In the genomic region with DNA sequence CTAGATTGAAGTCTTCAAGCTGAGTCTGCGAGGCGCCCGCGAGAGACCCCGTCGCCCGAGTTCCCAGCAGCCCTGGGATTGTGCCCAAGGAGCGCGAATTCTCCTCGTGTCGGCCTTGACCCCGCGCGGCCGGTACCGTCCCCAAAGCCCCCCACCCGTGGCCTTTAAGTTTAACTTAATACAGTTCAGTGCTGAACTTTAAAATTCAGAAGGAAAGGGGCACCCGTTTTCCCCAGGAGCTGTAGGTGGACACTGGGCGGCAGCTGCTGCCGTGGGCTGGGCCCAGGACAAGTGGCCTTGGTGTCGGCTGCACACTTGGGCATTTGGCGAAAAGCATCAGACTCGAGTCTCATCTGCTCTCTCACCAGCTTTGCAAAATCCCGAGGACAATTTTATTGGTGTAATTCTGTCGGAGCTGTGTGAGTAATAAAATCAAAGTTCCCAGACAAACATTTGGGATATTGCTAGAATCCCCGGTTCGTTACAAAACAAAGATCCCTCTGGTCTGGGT, we compare ENCODE assay signal across 26 cellular contexts. TPM values are rescaled to one million over a fixed set of nuclear protein-coding genes. Genes with fewer than 3 reads are reported as not detected.
DNase-seq lines count a peak whose midpoint lies in the region; ATAC-seq and TF ChIP-seq lines count a peak whose summit lies in the region.
"Had no signal": no experiment of that assay in that cellular context is flagged by ENCODE, and none has a peak within 500 bp of the region (broad histone marks: within the 10 kb centered on the region; RNA-seq: fewer than 3 reads in every experiment).

No MANE protein-coding gene starts in this region.

- H3K9me3 ChIP-seq in esophagus muscularis mucosa (no peaks in the 10 kb centered on the region), mucosa of rectum (ENCODE audit: control insufficient read depth in 2 of 2, low read length in 2 of 2) (no peaks in the 10 kb centered on the region), thyroid gland (no peaks in the 10 kb centered on the region)
- H3K9me3 ChIP-seq: body of pancreas, upper lobe of right lung had no signal

- DNase-seq in activated gamma-delta T cell (lab: John Stamatoyannopoulos, UW) (peak; percentile 4), activated gamma-delta T cell treated with Interleukin-2 at 50 U/mL for 16 hours (no peak), esophagus muscularis mucosa (ENCODE audit: extremely low spot score) (peak; percentile 70), thyroid gland (peak in 1 of 2 donors; percentile 28), Kasumi-1 (lab: John Stamatoyannopoulos, UW) (no peak), hippocampal formation (lab: John Stamatoyannopoulos, UW) (no peak)
- DNase-seq: 8988T; activated CD4-positive, CD25-positive, alpha-beta regulatory T cell; activated CD8-positive, alpha-beta T cell treated with anti-CD3 and anti-CD28 coated beads for 36 hours; body of pancreas; CD4-positive, alpha-beta T cell; effector memory CD4-positive, alpha-beta T cell; KBM-7; NCI-H1436 treated with DMSO at 0.1 percent for 48 hours; NCI-H510A treated with DMSO at 0.1 percent for 48 hours; SHP77; stimulated activated CD4-positive, alpha-beta T cell treated with anti-CD3 and anti-CD28 coated beads, Interleukin-15, amount 100 ng/mL, for 24 hours; stimulated activated naive CD8-positive, alpha-beta T cell treated with anti-CD3 and anti-CD28 coated beads, Interleukin-15, amount 100 ng/mL, for 72 hours; SW 1271; T1000 had no signal

- no peak for ATAC-seq in GM18519 (IDR thresholded peaks at IDR 0.05; ENCODE audit: low FRiP score, unreplicated experiment)
- ATAC-seq: activated CD8-positive, alpha-beta T cell treated with anti-CD3 and anti-CD28 coated beads for 36 hours; body of pancreas; sciatic nerve had no signal

- TF ChIP-seq CTCF in esophagus muscularis mucosa (IDR thresholded peaks at IDR 0.05) (no peak), thyroid gland (IDR thresholded peaks at IDR 0.05) (no peak)

- TF ChIP-seq POLR2A in esophagus muscularis mucosa (IDR thresholded peaks at IDR 0.05; ENCODE audit: low read depth) (no peak), thyroid gland (IDR thresholded peaks at IDR 0.05) (no peak)

- H3K36me3 ChIP-seq in esophagus muscularis mucosa (no peaks in the 10 kb centered on the region), mucosa of rectum (ENCODE audit: control insufficient read depth in 2 of 2, insufficient read depth in 2 of 2, low read length in 2 of 2) (no peaks in the 10 kb centered on the region), thyroid gland (no peaks in the 10 kb centered on the region)
- H3K36me3 ChIP-seq: upper lobe of right lung had no signal

- intact Hi-C loops in esophagus muscularis mucosa (cut with DNase I): no loop called here
- intact Hi-C loops in thyroid gland (cut with DNase I): no loop called here

- TF ChIP-seq EP300 in esophagus muscularis mucosa (IDR thresholded peaks at IDR 0.05): no peak

- WGBS in esophagus muscularis mucosa: 76% methylated on average over 10 of the region's 27 CpGs
- 27 to 41% methylated on average over 18 to 22 of the region's 27 CpGs for WGBS in thyroid gland, 2 donors

- peak overlapping the region in 1 of 2 donors; percentile 73 for H3K9ac ChIP-seq in mucosa of rectum (ENCODE audit: low read depth in 1 of 2, low read length in 2 of 2)

- peaks cover 0 to 11% (median 8%) of the 10 kb centered on the region in 4 donors for H3K4me1 ChIP-seq in esophagus muscularis mucosa
- peaks cover 6 to 35% of the 10 kb centered on the region in 2 donors for H3K4me1 ChIP-seq in mucosa of rectum (ENCODE audit: control insufficient read depth in 2 of 2, insufficient read depth in 2 of 2, low read length in 2 of 2)
- H3K4me1 ChIP-seq in thyroid gland: peaks cover 4 to 18% of the 10 kb centered on the region in 2 donors
- H3K4me1 ChIP-seq: upper lobe of right lung had no signal

- H3K4me3 ChIP-seq in esophagus muscularis mucosa (no peak overlapping the region), mucosa of rectum (ENCODE audit: low read length in 2 of 2) (peak overlapping the region; percentile 65 to 68), thyroid gland (replicated peaks in 1 of 3) (peak overlapping the region in 2 of 3 donors; percentile 41 to 48)
- H3K4me3 ChIP-seq: body of pancreas, upper lobe of right lung had no signal

- no peak overlapping the region for H3K27ac ChIP-seq in esophagus muscularis mucosa (replicated peaks in 1 of 4)
- peak overlapping the region; percentile 71 for H3K27ac ChIP-seq in mucosa of rectum (ENCODE audit: low read depth in 2 of 2, low read length in 2 of 2)
- H3K27ac ChIP-seq in thyroid gland: peak overlapping the region in 1 of 3 donors; percentile 22
- H3K27ac ChIP-seq: body of pancreas, upper lobe of right lung had no signal

- H3K27me3 ChIP-seq in esophagus muscularis mucosa (peaks cover 0 to 46% (median 10%) of the 10 kb centered on the region in 4 donors), mucosa of rectum (ENCODE audit: control insufficient read depth in 2 of 2, insufficient read depth in 2 of 2, low read length in 2 of 2) (peaks cover 0 to 3% of the 10 kb centered on the region in 2 donors), thyroid gland (no peaks in the 10 kb centered on the region)
- H3K27me3 ChIP-seq: body of pancreas had no signal

RNA-seq across cellular contexts. Expression of a gene that starts 0.6 kb away (rescaled TPM):
- not detected for total RNA-seq in esophagus muscularis mucosa
- total RNA-seq in thyroid gland: 10 to 100 TPM in 3 of 4 donors, 1 to 10 TPM in 1; 5.3 to 27.4 (median 18.8) TPM
- total RNA-seq: activated CD8-positive, alpha-beta T cell treated with anti-CD3 and anti-CD28 coated beads for 36 hours; body of pancreas; CD4-positive, alpha-beta T cell; mesenteric fat pad; natural killer cell treated with Interleukin-12 subunit alpha and Interleukin-12 subunit beta and Interleukin-15 and Interleukin-18, amount 100 ng/mL, for 72 hours; sciatic nerve; upper lobe of right lung had no signal

Comparison
In these comparisons a context has a peak if more than half of its experiments do, and no peak if none do; other contexts are left out.
1. DNase-seq: peak in activated gamma-delta T cell (single experiment) and esophagus muscularis mucosa (single experiment); none in activated gamma-delta T cell treated with Interleukin-2 at 50 U/mL for 16 hours (single experiment), Kasumi-1 (0 of 2) and hippocampal formation (0 of 2).
2. H3K27ac ChIP-seq: peak in mucosa of rectum (2 of 2); none in esophagus muscularis mucosa (0 of 4).
3. H3K4me3 ChIP-seq: peak in mucosa of rectum (2 of 2) and thyroid gland (2 of 3); none in esophagus muscularis mucosa (0 of 4).
4. RNA of a gene that starts 0.6 kb away (total RNA-seq): 5.3 to 27.4 TPM in thyroid gland; not detected in esophagus muscularis mucosa; every median in the first group is over 4 times any median in the second.